ENCODE assay signal across 23 cellular contexts in the genomic region with DNA sequence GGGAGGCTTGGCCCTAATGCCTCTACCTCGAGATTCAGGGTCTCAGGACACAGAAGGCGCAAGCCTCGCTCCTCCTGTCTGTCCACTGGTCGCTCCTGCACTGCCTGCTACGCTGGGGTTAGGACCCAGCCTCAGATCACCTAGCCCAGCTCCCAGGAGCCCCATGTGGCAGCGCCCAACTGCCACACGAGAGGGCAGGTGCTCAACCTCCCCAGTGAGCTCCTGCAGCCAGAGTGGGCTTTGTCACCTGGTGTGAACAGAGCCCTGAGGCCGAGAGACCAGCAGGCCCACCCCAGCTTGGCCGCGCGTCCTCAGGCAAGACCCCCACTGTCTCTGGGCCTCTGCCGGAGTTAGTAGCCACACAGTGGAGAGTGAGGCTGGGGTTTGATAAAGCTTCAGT.
"Had no signal": no experiment of that assay in that cellular context is flagged by ENCODE, and none has a peak within 500 bp of the region (broad histone marks: within the 10 kb centered on the region; RNA-seq: fewer than 3 reads in every experiment).

No MANE protein-coding gene starts in this region.

- H3K27ac ChIP-seq: epithelial cell of prostate, esophagus muscularis mucosa, neutrophil, suprapubic skin, thyroid gland, uterus had no signal

- H3K27me3 Mint-ChIP-seq: naive thymus-derived CD4-positive, alpha-beta T cell had no signal

- H3K36me3 ChIP-seq: esophagus muscularis mucosa, gastroesophageal sphincter, left lung, lower lobe of right lung, neutrophil, sigmoid colon, suprapubic skin, thyroid gland, upper lobe of left lung, uterus had no signal

- H3K27me3 ChIP-seq: esophagus muscularis mucosa, gastroesophageal sphincter, left lung, sigmoid colon, suprapubic skin, thyroid gland, upper lobe of left lung, uterus had no signal

- DNase-seq: cortex of kidney; effector memory CD4-positive, alpha-beta T cell; glutamatergic neuron; immature natural killer cell; mesendoderm; naive thymus-derived CD4-positive, alpha-beta T cell; nephron progenitor cell; sigmoid colon; stimulated activated CD4-positive, alpha-beta T cell treated with anti-CD3 and anti-CD28 coated beads, Interleukin-12 subunit alpha, Interleukin-12 subunit beta, amount 100 ng/mL, for 4 hours; stimulated activated naive CD8-positive, alpha-beta T cell treated with anti-CD3 and anti-CD28 coated beads, Interleukin-15, Interleukin-2, amounts not matched to agents 100 U/mL and 50 U/mL, for 24 hours; thyroid gland had no signal

- H3K36me3 Mint-ChIP-seq: immature natural killer cell; naive thymus-derived CD4-positive, alpha-beta T cell had no signal

- H3K4me3 ChIP-seq: esophagus muscularis mucosa, gastroesophageal sphincter, left lung, sigmoid colon, skin epidermis, suprapubic skin, thyroid gland, upper lobe of left lung, uterus had no signal

- H3K9me3 Mint-ChIP-seq: immature natural killer cell, nephron progenitor cell had no signal

- FAIRE-seq: endometrium, keratinocyte had no signal

- H3K4me1 ChIP-seq: sigmoid colon, uterus had no signal

- H3K9me3 ChIP-seq: esophagus muscularis mucosa, gastroesophageal sphincter, left lung, lower lobe of right lung, neutrophil, sigmoid colon, suprapubic skin, thyroid gland, upper lobe of left lung, uterus had no signal

- H3K27ac Mint-ChIP-seq: immature natural killer cell; naive thymus-derived CD4-positive, alpha-beta T cell had no signal

- ATAC-seq: gastroesophageal sphincter; stimulated activated naive CD8-positive, alpha-beta T cell treated with anti-CD3 and anti-CD28 coated beads, Interleukin-15, Interleukin-2, amounts not matched to agents 100 U/mL and 50 U/mL, for 24 hours had no signal

- H3K4me1 Mint-ChIP-seq: immature natural killer cell had no signal

- H3K4me3 Mint-ChIP-seq: immature natural killer cell; naive thymus-derived CD4-positive, alpha-beta T cell; nephron progenitor cell had no signal
